In genomic region chr6:106490453-106490852, GRCh38 we compare ENCODE assay signal across 25 cellular contexts.
DNase-seq lines count a peak whose midpoint lies in the region; ATAC-seq, FAIRE-seq and TF ChIP-seq lines count a peak whose summit lies in the region.
"Had no signal": no experiment of that assay in that cellular context is flagged by ENCODE, and none has a peak within 500 bp of the region (broad histone marks: within the 10 kb centered on the region; RNA-seq: fewer than 3 reads in every experiment).

No MANE protein-coding gene starts in this region.

- FAIRE-seq in bronchial epithelial cell (lab: Jason Lieb, UNC) (no peak), GM19239 (lab: Jason Lieb, UNC) (no peak)
- FAIRE-seq: A204.1, D721Med, GM18507, K562, RCC 7860 had no signal

- RAD21 ChIA-PET in HCT116 (lab: Charles Lee; ENCODE audit: low non-redundant PET in 1 of 2, low total read pairs in 2 of 2, uncharacterized antibody in 2 of 2, unreplicated experiment in 2 of 2): no interaction called here

- TF ChIP-seq RAD21 in HCT116 (IDR thresholded peaks at IDR 0.05; ENCODE audit: low read depth): no peak

- H4K20me1 ChIP-seq in HCT116 (ENCODE audit: insufficient read depth) (no peaks in the 10 kb centered on the region), PC-3 (ENCODE audit: low read length) (no peaks in the 10 kb centered on the region)
- H4K20me1 ChIP-seq: BLaER1 had no signal

- H3K4me3 ChIP-seq in HCT116 (replicated peaks in 1 of 2; ENCODE audit: low read depth in 1 of 2, low read length in 2 of 2): no peak overlapping the region
- H3K4me3 ChIP-seq in PC-3 (ENCODE audit: low read length): no peak overlapping the region
- no peak overlapping the region for H3K4me3 ChIP-seq in bronchial epithelial cell (ENCODE audit: low read depth, low read length)
- H3K4me3 ChIP-seq: BLaER1, HAP-1, K562, MG63, SJCRH30 had no signal

- intact Hi-C loops in HCT116 (cut with micrococcal nuclease): no loop called here
- intact Hi-C loops in PC-3 (cut with micrococcal nuclease): no loop called here
- intact Hi-C loops in left colon (cut with DNase I, micrococcal nuclease): no loop called here

- no peak for TF ChIP-seq POLR2A in HCT116 (IDR thresholded peaks at IDR 0.05; ENCODE audit: borderline replicate concordance, extremely low read depth, insufficient read depth, insufficient read length)

- H3K4me2 ChIP-seq in HCT116 (ENCODE audit: low read length) (peak overlapping the region; percentile 10; the same call in 1 of the 2 replicates), PC-3 (ENCODE audit: low read length) (peak overlapping the region; percentile 53)
- H3K4me2 ChIP-seq: BLaER1 had no signal

- DNase-seq in HCT116 (ENCODE audit: low read depth, low spot score): no peak
- peak; percentile 65 for DNase-seq in PC-3
- DNase-seq in bronchial epithelial cell (ENCODE audit: low read depth): peak; percentile 80
- DNase-seq in left colon: no peak
- no peak for DNase-seq in GM19239 (ENCODE audit: insufficient read length, low spot score)
- DNase-seq in GM20000 (ENCODE audit: low spot score): no peak
- DNase-seq: CD4-positive, CD25-positive, alpha-beta regulatory T cell; GOT3; MG63; NCI-H1105 treated with DMSO at 0.1 percent for 48 hours; NCI-H2029; NCI-H446 treated with DMSO at 0.1 percent for 48 hours; NCI-H526; NCI-H82; NK-92 treated with Interleukin-12 subunit alpha and Interleukin-12 subunit beta, amount 100 ng/mL, for 24 hours; SJCRH30 had no signal

- peaks cover 0 to 13% of the 10 kb centered on the region in 2 experiments; a peak in 2 of 4 replicates for H3K4me1 ChIP-seq in HCT116 (ENCODE audit: control insufficient read depth in 1 of 2, insufficient read depth in 2 of 2, low read length in 2 of 2)
- H3K4me1 ChIP-seq in PC-3 (ENCODE audit: insufficient read depth, low read length): peaks cover 13% of the 10 kb centered on the region
- H3K4me1 ChIP-seq: HAP-1, SJCRH30 had no signal

- POLR2A ChIA-PET in HCT116 (lab: Charles Lee) (no interaction called here), PC-3 (lab: Charles Lee; ENCODE audit: unreplicated experiment) (interaction anchor here (0.7 kb wide), 1 partner anchor 78 kb away, joined by 3 read pairs; no protein-coding TSS in a partner anchor)

- no peaks in the 10 kb centered on the region for H3F3A ChIP-seq in PC-3 (ENCODE audit: low read length, unreplicated experiment)

- ATAC-seq in HCT116 (no peak), PC-3 (peak; percentile 90), left colon (peak; percentile 33), GM19455 (IDR thresholded peaks at IDR 0.05; ENCODE audit: unreplicated experiment) (no peak)
- ATAC-seq: K562, SK-N-SH treated with all-trans-retinoic acid at 6 μM for 48 hours had no signal

- H2AFZ ChIP-seq in HCT116 (ENCODE audit: low read depth, low read length, poor library complexity, severe bottlenecking) (no peak overlapping the region), PC-3 (ENCODE audit: low read length) (no peak overlapping the region)

- H3K9ac ChIP-seq in HCT116 (ENCODE audit: low read length) (no peak overlapping the region), PC-3 (ENCODE audit: low read length) (no peak overlapping the region)
- H3K9ac ChIP-seq: BLaER1 had no signal

- H3K36me3 ChIP-seq in HCT116 (ENCODE audit: control insufficient read depth in 1 of 2, insufficient read depth in 2 of 2, low read length in 2 of 2): no peaks in the 10 kb centered on the region
- H3K36me3 ChIP-seq in PC-3 (ENCODE audit: low read depth, low read length): no peaks in the 10 kb centered on the region
- no peaks in the 10 kb centered on the region for H3K36me3 ChIP-seq in bronchial epithelial cell (ENCODE audit: control insufficient read depth, insufficient read depth, low read length)
- H3K36me3 ChIP-seq: BLaER1, HAP-1, MG63, SJCRH30 had no signal

- no peak for TF ChIP-seq CTCF in HCT116 (IDR thresholded peaks at IDR 0.05 in 2 of 3, conservative IDR thresholded peaks at IDR 0.05 in 1 of 3; ENCODE audit: borderline replicate concordance in 1 of 3, insufficient read depth in 1 of 3, low read depth in 2 of 3, low read length in 2 of 3)
- TF ChIP-seq CTCF in PC-3 (conservative IDR thresholded peaks at IDR 0.05; ENCODE audit: low read depth, low read length): no peak
- TF ChIP-seq CTCF in bronchial epithelial cell (IDR thresholded peaks at IDR 0.05; ENCODE audit: insufficient read depth, low read length, severe bottlenecking): no peak
- TF ChIP-seq CTCF in GM20000 (IDR thresholded peaks at IDR 0.05; ENCODE audit: extremely low read depth, missing control alignments): no peak

- H3K27me3 ChIP-seq in HCT116 (ENCODE audit: insufficient read depth, low read length) (no peaks in the 10 kb centered on the region), PC-3 (ENCODE audit: low read length) (no peaks in the 10 kb centered on the region), bronchial epithelial cell (ENCODE audit: control insufficient read depth, insufficient read depth, low read length) (no peaks in the 10 kb centered on the region)
- H3K27me3 ChIP-seq: BLaER1, MG63, SJCRH30 had no signal

- H3K9me3 ChIP-seq in HCT116 (ENCODE audit: control insufficient read depth in 1 of 2, insufficient read depth in 1 of 2, low read depth in 1 of 2, low read length in 2 of 2) (no peaks in the 10 kb centered on the region), PC-3 (ENCODE audit: low read length) (no peaks in the 10 kb centered on the region)
- H3K9me3 ChIP-seq: BLaER1, HAP-1, MG63, SJCRH30 had no signal

- CTCF ChIA-PET in HCT116 (lab: Charles Lee): no interaction called here
- CTCF ChIA-PET in PC-3 (lab: Charles Lee): interaction anchor here (0.6 kb wide), 1 partner anchor 73 kb away, joined by 5 read pairs; no protein-coding TSS in a partner anchor

- BruUV-seq in HCT116 (replicated peaks; lab: Mats Ljungman, UMichigan) (no TSS peak), PC-3 (replicated peaks; lab: Mats Ljungman, UMichigan) (no TSS peak)

- H3K9me2 ChIP-seq in HCT116 (ENCODE audit: insufficient read depth): peaks cover 6% of the 10 kb centered on the region; the same call in 1 of the 2 replicates
- H3K9me2 ChIP-seq in PC-3 (replicated peaks; ENCODE audit: low read length): no peaks in the 10 kb centered on the region

- H3K79me2 ChIP-seq in HCT116 (ENCODE audit: insufficient read depth, low read length) (no peaks in the 10 kb centered on the region), PC-3 (ENCODE audit: low read length) (no peaks in the 10 kb centered on the region)

- H3K27ac ChIP-seq in HCT116 (ENCODE audit: low read depth, low read length): no peak overlapping the region
- no peak overlapping the region; the same call in 1 of the 2 replicates for H3K27ac ChIP-seq in PC-3 (ENCODE audit: low read length)
- H3K27ac ChIP-seq: BLaER1, SJCRH30 had no signal

TF ChIP-seq in HCT116, 20 proteins besides CTCF, POLR2A, EP300 and RAD21:
- TF ChIP-seq POLR2AphosphoS5 (IDR thresholded peaks at IDR 0.05; ENCODE audit: low read depth, low read length) (no peak), FOSL1 (IDR thresholded peaks at IDR 0.05; ENCODE audit: low read depth) (no peak), ELF1 (IDR thresholded peaks at IDR 0.05; ENCODE audit: borderline replicate concordance, low read depth) (no peak), EZH2 (IDR thresholded peaks at IDR 0.05) (no peak), JUND (IDR thresholded peaks at IDR 0.05) (no peak), ZNF274 (IDR thresholded peaks at IDR 0.05; ENCODE audit: low read depth, low read length) (no peak), EZH2phosphoT487 (IDR thresholded peaks at IDR 0.05; ENCODE audit: borderline replicate concordance) (no peak)

Comparison
In these comparisons a context has a peak if more than half of its experiments do, and no peak if none do; other contexts are left out.
1. ATAC-seq: peak in PC-3 (single experiment) and left colon (single experiment); none in HCT116 (single experiment) and GM19455 (single experiment).
2. DNase-seq: peak in PC-3 (single experiment) and bronchial epithelial cell (single experiment); none in HCT116 (single experiment), left colon (0 of 2), GM19239 (single experiment) and GM20000 (single experiment).